ENCODE assay signal across 21 cellular contexts in genomic region chr11:41394562-41395160, GRCh38.
"Had no signal": no experiment of that assay in that cellular context is flagged by ENCODE, and none has a peak within 500 bp of the region (broad histone marks: within the 10 kb centered on the region; RNA-seq: fewer than 3 reads in every experiment).

No MANE protein-coding gene starts in this region.

- H3K9me3 Mint-ChIP-seq: nephron; stimulated activated naive B cell treated with anti-CD40 and anti-IgM and Interleukin-4, amounts not matched to agents 10 μg/mL and 1 μg/mL and 100 μg/mL, for 72 hours; type B pancreatic cell had no signal

- H3K4me2 ChIP-seq: hepatocyte had no signal

- ATAC-seq: left cardiac atrium; stimulated activated naive B cell treated with anti-CD40 and anti-IgM and Interleukin-4, amounts not matched to agents 10 μg/mL and 1 μg/mL and 100 μg/mL, for 72 hours had no signal

- H3K27ac Mint-ChIP-seq: activated naive CD8-positive, alpha-beta T cell treated with anti-CD3 and anti-CD28 coated beads for 36 hours; nephron; progenitor cell of endocrine pancreas; stimulated activated naive B cell treated with anti-CD40 and anti-IgM and Interleukin-4, amounts not matched to agents 10 μg/mL and 1 μg/mL and 100 μg/mL, for 72 hours; type B pancreatic cell had no signal

- H3K27me3 Mint-ChIP-seq: activated naive CD8-positive, alpha-beta T cell treated with anti-CD3 and anti-CD28 coated beads for 36 hours; central memory CD8-positive, alpha-beta T cell; progenitor cell of endocrine pancreas; stimulated activated naive B cell treated with anti-CD40 and anti-IgM and Interleukin-4, amounts not matched to agents 10 μg/mL and 1 μg/mL and 100 μg/mL, for 72 hours had no signal

- H3K9me3 ChIP-seq: esophagus muscularis mucosa, thoracic aorta, vagina had no signal

- H3K4me3 ChIP-seq: esophagus muscularis mucosa, hepatocyte, thoracic aorta, vagina had no signal

- H3K4me1 Mint-ChIP-seq: activated naive CD8-positive, alpha-beta T cell treated with anti-CD3 and anti-CD28 coated beads for 36 hours; central memory CD8-positive, alpha-beta T cell; stimulated activated naive B cell treated with anti-CD40 and anti-IgM and Interleukin-4, amounts not matched to agents 10 μg/mL and 1 μg/mL and 100 μg/mL, for 72 hours had no signal

- DNase-seq: activated CD4-positive, alpha-beta T cell treated with anti-CD3 and anti-CD28 coated beads for 4 hours; activated CD4-positive, alpha-beta T cell treated with anti-CD3 and anti-CD28 coated beads, Interleukin-2, amount 50 U/mL, for 48 hours; activated CD4-positive, CD25-positive, alpha-beta regulatory T cell; activated naive CD4-positive, alpha-beta T cell treated with Interleukin-2 at 50 U/mL for 16 hours; activated naive CD8-positive, alpha-beta T cell treated with anti-CD3 and anti-CD28 coated beads for 36 hours; activated T-cell treated with anti-CD3 and anti-CD28 coated beads, Interleukin-2, amount 50 U/mL, for 48 hours; effector memory CD4-positive, alpha-beta T cell; glutamatergic neuron; islet precursor cell; left cardiac atrium; stimulated activated CD4-positive, alpha-beta T cell treated with anti-CD3 and anti-CD28 coated beads, Interleukin-2, amount 100 ng/mL, for 48 hours; stimulated activated CD8-positive, alpha-beta memory T cell treated with anti-CD3 and anti-CD28 coated beads, Interleukin-4, amount 100 ng/mL, for 48 hours; stimulated activated naive B cell treated with anti-CD40 and anti-IgM and Interleukin-4, amounts not matched to agents 10 μg/mL and 1 μg/mL and 100 μg/mL, for 72 hours had no signal

- H2AFZ ChIP-seq: hepatocyte had no signal

- H3K4me1 ChIP-seq: esophagus muscularis mucosa, vagina had no signal

- H3K4me3 Mint-ChIP-seq: activated naive CD8-positive, alpha-beta T cell treated with anti-CD3 and anti-CD28 coated beads for 36 hours; central memory CD8-positive, alpha-beta T cell; nephron; stimulated activated naive B cell treated with anti-CD40 and anti-IgM and Interleukin-4, amounts not matched to agents 10 μg/mL and 1 μg/mL and 100 μg/mL, for 72 hours; type B pancreatic cell had no signal

- H3K36me3 Mint-ChIP-seq: activated naive CD8-positive, alpha-beta T cell treated with anti-CD3 and anti-CD28 coated beads for 36 hours; stimulated activated naive B cell treated with anti-CD40 and anti-IgM and Interleukin-4, amounts not matched to agents 10 μg/mL and 1 μg/mL and 100 μg/mL, for 72 hours; type B pancreatic cell had no signal

- H3K79me2 ChIP-seq: hepatocyte had no signal

- H3K36me3 ChIP-seq: esophagus muscularis mucosa, thoracic aorta, vagina had no signal

- H3K27ac ChIP-seq: esophagus muscularis mucosa, hepatocyte, thoracic aorta, vagina had no signal

- H3K27me3 ChIP-seq: esophagus muscularis mucosa, hepatocyte, vagina had no signal
